27 cellular contexts compared by ENCODE assay signal in genomic region chr7:117859246-117859812, GRCh38. TPM values are rescaled to one million over a fixed set of nuclear protein-coding genes. Genes with fewer than 3 reads are reported as not detected.
"Had no signal": no experiment of that assay in that cellular context is flagged by ENCODE, and none has a peak within 500 bp of the region (broad histone marks: within the 10 kb centered on the region; RNA-seq: fewer than 3 reads in every experiment).

No MANE protein-coding gene starts in this region.

- H3K4me3 Mint-ChIP-seq: effector memory CD8-positive, alpha-beta T cell; mesothelial cell of epicardium; naive B cell; natural killer cell treated with Interleukin-12 subunit alpha and Interleukin-12 subunit beta and Interleukin-15 and Interleukin-18, amount 100 ng/mL, for 72 hours; neural crest cell; stimulated activated naive B cell treated with anti-CD40 and anti-IgM and Interleukin-4, amounts not matched to agents 10 μg/mL and 1 μg/mL and 100 μg/mL, for 72 hours; stimulated activated naive CD8-positive, alpha-beta T cell treated with anti-CD3 and anti-CD28 coated beads, Interleukin-15, Interleukin-2, amounts not matched to agents 100 ng/mL and 50 ng/mL, for 24 hours had no signal

- H3K27me3 Mint-ChIP-seq: effector memory CD8-positive, alpha-beta T cell; natural killer cell treated with Interleukin-12 subunit alpha and Interleukin-12 subunit beta and Interleukin-15 and Interleukin-18, amount 100 ng/mL, for 72 hours had no signal

- H3K27ac Mint-ChIP-seq: effector memory CD8-positive, alpha-beta T cell; mesothelial cell of epicardium; naive B cell; natural killer cell treated with Interleukin-12 subunit alpha and Interleukin-12 subunit beta and Interleukin-15 and Interleukin-18, amount 100 ng/mL, for 72 hours; stimulated activated naive B cell treated with anti-CD40 and anti-IgM and Interleukin-4, amounts not matched to agents 10 μg/mL and 1 μg/mL and 100 μg/mL, for 72 hours; stimulated activated naive CD8-positive, alpha-beta T cell treated with anti-CD3 and anti-CD28 coated beads, Interleukin-15, Interleukin-2, amounts not matched to agents 100 ng/mL and 50 ng/mL, for 24 hours had no signal

- ATAC-seq: effector memory CD8-positive, alpha-beta T cell; gastroesophageal sphincter; heart right ventricle; left cardiac atrium; left lung; mucosa of descending colon; natural killer cell treated with Interleukin-12 subunit alpha and Interleukin-12 subunit beta and Interleukin-15 and Interleukin-18, amount 100 ng/mL, for 72 hours; pancreas; stimulated activated naive B cell treated with anti-CD40 and anti-IgM and Interleukin-4, amounts not matched to agents 10 μg/mL and 1 μg/mL and 100 μg/mL, for 72 hours had no signal

- H3K4me3 ChIP-seq: gastroesophageal sphincter, heart right ventricle, left lung, mucosa of descending colon, pancreas, right atrium auricular region, skin epidermis, spleen, thoracic aorta, tibial nerve, upper lobe of left lung had no signal

- H3K27ac ChIP-seq: gastroesophageal sphincter, heart right ventricle, left lung, neutrophil, pancreas, right atrium auricular region, skin epidermis, spleen, thoracic aorta, tibial nerve, upper lobe of left lung had no signal

- H3K4me1 Mint-ChIP-seq: naive B cell; neural crest cell; stimulated activated naive B cell treated with anti-CD40 and anti-IgM and Interleukin-4, amounts not matched to agents 10 μg/mL and 1 μg/mL and 100 μg/mL, for 72 hours had no signal

- H3K36me3 Mint-ChIP-seq: naive B cell; natural killer cell treated with Interleukin-12 subunit alpha and Interleukin-12 subunit beta and Interleukin-15 and Interleukin-18, amount 100 ng/mL, for 72 hours; stimulated activated naive B cell treated with anti-CD40 and anti-IgM and Interleukin-4, amounts not matched to agents 10 μg/mL and 1 μg/mL and 100 μg/mL, for 72 hours had no signal

- H3K9me3 Mint-ChIP-seq: effector memory CD8-positive, alpha-beta T cell; mesothelial cell of epicardium; neural crest cell; stimulated activated naive B cell treated with anti-CD40 and anti-IgM and Interleukin-4, amounts not matched to agents 10 μg/mL and 1 μg/mL and 100 μg/mL, for 72 hours; stimulated activated naive CD8-positive, alpha-beta T cell treated with anti-CD3 and anti-CD28 coated beads, Interleukin-15, Interleukin-2, amounts not matched to agents 100 ng/mL and 50 ng/mL, for 24 hours had no signal

- DNase-seq: cortex of kidney; effector memory CD8-positive, alpha-beta T cell; foreskin fibroblast; heart right ventricle; hippocampal formation; left cardiac atrium; left lung; mesenchymal stem cell; mucosa of descending colon; naive B cell; pancreas; spleen; stimulated activated CD4-positive, alpha-beta T cell treated with anti-CD3 and anti-CD28 coated beads, Interleukin-2, amount 100 ng/mL, for 48 hours; stimulated activated naive B cell treated with anti-CD40 and anti-IgM and Interleukin-4, amounts not matched to agents 10 μg/mL and 1 μg/mL and 100 μg/mL, for 72 hours; upper lobe of left lung had no signal

RNA-seq across cellular contexts. Expression of gene CTTNBP2, which starts 13.9 kb away (rescaled TPM):
- total RNA-seq: lung microvascular endothelial cell, pulmonary artery endothelial cell had no signal
